In genomic region chr4:3073158-3074077, GRCh38 we compare ENCODE assay signal across 8 cellular contexts. TPM values are rescaled to one million over a fixed set of nuclear protein-coding genes. Genes with fewer than 3 reads are reported as not detected.
A peak's percentile ranks its signal among the peaks of the same experiment; 100 is the strongest.
DNase-seq lines count a peak whose midpoint lies in the region; ATAC-seq and TF ChIP-seq lines count a peak whose summit lies in the region.

No MANE protein-coding gene starts in this region.

- H3K9me3 ChIP-seq in A673 (ENCODE audit: low read depth, low read length, poor library complexity, severe bottlenecking) (no peaks in the 10 kb centered on the region), tibial nerve (no peaks in the 10 kb centered on the region)

- CTCF ChIA-PET in A673 (lab: Charles Lee) = no interaction called here

- no peak for TF ChIP-seq CTCF in A673 (conservative IDR thresholded peaks at IDR 0.05; ENCODE audit: low read depth, low read length)
- no peak for TF ChIP-seq CTCF in tibial nerve (IDR thresholded peaks at IDR 0.05)

- BruUV-seq in A673 (replicated peaks; lab: Mats Ljungman, UMichigan) = no TSS peak

- ATAC-seq in GM19043 (IDR thresholded peaks at IDR 0.05; ENCODE audit: low read depth, unreplicated experiment) (peak; percentile 24), HG03442 (IDR thresholded peaks at IDR 0.05; ENCODE audit: unreplicated experiment) (peak; percentile 28), left colon (peak; percentile 1)

- no peaks in the 10 kb centered on the region for H3K36me3 ChIP-seq in A673 (ENCODE audit: insufficient read depth, low read length, poor library complexity, severe bottlenecking)
- H3K36me3 ChIP-seq in tibial nerve = peaks cover 0 to 1% (median 0%) of the 10 kb centered on the region in 3 donors

- peak overlapping the region; percentile 53 for H3K4me3 ChIP-seq in A673 (ENCODE audit: low read depth, low read length, poor library complexity, severe bottlenecking)
- peak overlapping the region; percentile 60 to 94 (median 78) for H3K4me3 ChIP-seq in tibial nerve

- WGBS in tibial nerve, 2 donors = 10 to 20% methylated on average over 20 to 27 of the region's 54 CpGs

- H3K4me1 ChIP-seq in A673 (ENCODE audit: insufficient read depth, low read length, poor library complexity, severe bottlenecking) (peaks cover 10% of the 10 kb centered on the region), tibial nerve (peaks cover 0 to 42% (median 19%) of the 10 kb centered on the region in 4 donors)

- H3K27me3 ChIP-seq in A673 (replicated peaks; ENCODE audit: insufficient read depth, low read depth, low read length, poor library complexity) (no peaks in the 10 kb centered on the region), tibial nerve (no peaks in the 10 kb centered on the region)

- POLR2A ChIA-PET in A673 (lab: Charles Lee; ENCODE audit: low non-redundant PET) = no interaction called here

- intact Hi-C loops in A673 (cut with micrococcal nuclease; ENCODE audit: unreplicated experiment) = no loop called here
- intact Hi-C loops in left colon (cut with DNase I, micrococcal nuclease) = no loop called here

- DNase-seq in A673 (ENCODE audit: low spot score) (peak; percentile 88), left colon (no peak), tibial nerve (ENCODE audit: low spot score in 2 of 2) (no peak), AG08396 (ENCODE audit: low spot score) (no peak)
- no peak for DNase-seq in activated CD4-positive, CD25-positive, alpha-beta regulatory T cell (lab: John Stamatoyannopoulos, UW)

- no peak for TF ChIP-seq POLR2A in tibial nerve (IDR thresholded peaks at IDR 0.05)

- H3K27ac ChIP-seq in A673 (ENCODE audit: low read depth, low read length, poor library complexity, severe bottlenecking) (peak overlapping the region; percentile 76), angular gyrus (ENCODE audit: low read depth, low read length) (peak overlapping the region; percentile 73), tibial nerve (peak overlapping the region; percentile 74 to 83 (median 79))

- TF ChIP-seq EP300 in tibial nerve (IDR thresholded peaks at IDR 0.05) = no peak

RNA-seq across cellular contexts. Expression of gene HTT-AS, which starts 0.9 kb away (rescaled TPM):
- total RNA-seq in A673 (2021) (not detected in 2 replicates), left colon (not detected), tibial nerve (not detected)

RNA-seq across cellular contexts. Expression of gene HTT, which starts 1.1 kb away (rescaled TPM):
- total RNA-seq in A673 (2021) = 66.8 and 86.6 TPM in 2 replicates
- total RNA-seq in left colon = 10 to 100 TPM; 51.7 to 59.1 TPM
- total RNA-seq in tibial nerve = 10 to 100 TPM; 62.2 to 93.6 (median 81.2) TPM
